ENCODE assay signal across 13 cellular contexts in genomic region chr15:69665641-69666091, GRCh38.
DNase-seq lines count a peak whose midpoint lies in the region; ATAC-seq, FAIRE-seq and TF ChIP-seq lines count a peak whose summit lies in the region.
"Had no signal": no experiment of that assay in that cellular context is flagged by ENCODE, and none has a peak within 500 bp of the region (broad histone marks: within the 10 kb centered on the region; RNA-seq: fewer than 3 reads in every experiment).

No MANE protein-coding gene starts in this region.

- H3K27me3 ChIP-seq in GM23338 (ENCODE audit: insufficient read depth) = no peaks in the 10 kb centered on the region
- no peaks in the 10 kb centered on the region; the same call in 1 of the 2 replicates for H3K27me3 ChIP-seq in SJCRH30
- H3K27me3 ChIP-seq in suprapubic skin = peaks cover 4% of the 10 kb centered on the region
- no peaks in the 10 kb centered on the region for H3K27me3 ChIP-seq in mammary epithelial cell (ENCODE audit: insufficient read depth, low read length)
- H3K27me3 ChIP-seq: vagina had no signal

- H3K27ac ChIP-seq in A549 = no peak overlapping the region
- H3K27ac ChIP-seq in GM23338 (ENCODE audit: low read depth) = no peak overlapping the region
- peak overlapping the region; percentile 8 for H3K27ac ChIP-seq in SJCRH30
- H3K27ac ChIP-seq in suprapubic skin = no peak overlapping the region
- no peak overlapping the region for H3K27ac ChIP-seq in mammary epithelial cell (ENCODE audit: insufficient read depth, low read depth, low read length)
- H3K27ac ChIP-seq: KMS-11, vagina had no signal

- peaks cover 2% of the 10 kb centered on the region for H3K27me3 Mint-ChIP-seq in GM23338 (ENCODE audit: insufficient read depth, low read depth, poor library complexity)

- H3K9me3 ChIP-seq in A549 = no peaks in the 10 kb centered on the region
- H3K9me3 ChIP-seq in SJCRH30 (replicated peaks) = no peaks in the 10 kb centered on the region
- H3K9me3 ChIP-seq in suprapubic skin = no peaks in the 10 kb centered on the region
- no peaks in the 10 kb centered on the region for H3K9me3 ChIP-seq in mammary epithelial cell (replicated peaks; ENCODE audit: insufficient read depth, low read length)
- H3K9me3 ChIP-seq: HAP-1, vagina had no signal

- H3F3A ChIP-seq in GM23338 (replicated peaks; ENCODE audit: low read depth) = no peaks in the 10 kb centered on the region

- intact Hi-C loops in mammary epithelial cell (cut with micrococcal nuclease) = no loop called here

- in situ Hi-C loops in mammary epithelial cell (cut with MboI; ENCODE audit: low sequenced_read_pairs in 2 of 2) = no loop called here

- H3K9ac ChIP-seq in mammary epithelial cell (ENCODE audit: insufficient read depth, low read length) = no peak overlapping the region
- H3K9ac ChIP-seq: KMS-11 had no signal

- TF ChIP-seq POLR2A in A549 (IDR thresholded peaks at IDR 0.05; ENCODE audit: low read length) (no peak), erythroblast (IDR thresholded peaks at IDR 0.05; ENCODE audit: low read length) (peak; percentile 11), suprapubic skin (IDR thresholded peaks at IDR 0.05) (no peak)

- no TSS peak for BruUV-seq in mammary epithelial cell (replicated peaks; lab: Mats Ljungman, UMichigan)

- H4K20me1 ChIP-seq in GM23338 (replicated peaks; ENCODE audit: insufficient read depth) (no peaks in the 10 kb centered on the region), mammary epithelial cell (ENCODE audit: insufficient read depth, low read length) (no peaks in the 10 kb centered on the region)

- H3K79me2 ChIP-seq in GM23338 (replicated peaks; ENCODE audit: insufficient read depth) = no peaks in the 10 kb centered on the region
- no peaks in the 10 kb centered on the region for H3K79me2 ChIP-seq in mammary epithelial cell (ENCODE audit: insufficient read depth, low read length)

- H3K4me3 ChIP-seq in A549 = no peak overlapping the region
- no peak overlapping the region for H3K4me3 ChIP-seq in GM23338
- peak overlapping the region; percentile 16 for H3K4me3 ChIP-seq in SJCRH30
- no peak overlapping the region for H3K4me3 ChIP-seq in suprapubic skin
- H3K4me3 ChIP-seq in mammary epithelial cell (replicated peaks in 1 of 3; ENCODE audit: insufficient read depth in 1 of 3, low read depth in 2 of 3, low read length in 3 of 3) = no peak overlapping the region
- H3K4me3 ChIP-seq: HAP-1, vagina had no signal

- no peak overlapping the region for H3K4me3 Mint-ChIP-seq in GM23338
- H3K4me3 Mint-ChIP-seq: T-helper 2 cell treated with Interferon-gamma antibody and Interleukin-4, amounts not matched to agents 5 μg/mL and 100 μg/mL, for 36 hours had no signal

- CTCF ChIA-PET in A549 (lab: Yijun Ruan, JAX) = no interaction called here
- CTCF ChIA-PET in mammary epithelial cell (lab: Charles Lee; ENCODE audit: low non-redundant PET) = no interaction called here

- POLR2A ChIA-PET in A549 (lab: Yijun Ruan, JAX) = no interaction called here

- H3K27ac Mint-ChIP-seq in GM23338 = no peak overlapping the region

- DNase-seq in A549 (ENCODE audit: low read depth in 1 of 2, low spot score in 1 of 2) (no peak), GM23338 (ENCODE audit: low spot score) (no peak), SJCRH30 (peak; percentile 81 to 84), erythroblast (lab: John Stamatoyannopoulos, UW) (no peak), suprapubic skin (ENCODE audit: low spot score in 2 of 2) (no peak), mammary epithelial cell (no peak), cortex of kidney (lab: John Stamatoyannopoulos, UW) (no peak), kidney glomerular epithelial cell (lab: John Stamatoyannopoulos, UW) (no peak)

- H3K36me3 Mint-ChIP-seq in GM23338 (ENCODE audit: low read depth) = no peaks in the 10 kb centered on the region

- H3K4me1 Mint-ChIP-seq in GM23338 = peaks cover 6% of the 10 kb centered on the region

- TF ChIP-seq EP300 in A549 (IDR thresholded peaks at IDR 0.05) = no peak
- no peak for TF ChIP-seq EP300 in suprapubic skin (IDR thresholded peaks at IDR 0.05)

- no peak for TF ChIP-seq RAD21 in A549 (conservative IDR thresholded peaks at IDR 0.05 in 1 of 2, IDR thresholded peaks at IDR 0.05 in 1 of 2)

- no peaks in the 10 kb centered on the region for H3K9me3 Mint-ChIP-seq in GM23338
- H3K9me3 Mint-ChIP-seq: T-helper 2 cell treated with Interferon-gamma antibody and Interleukin-4, amounts not matched to agents 5 μg/mL and 100 μg/mL, for 36 hours had no signal

- H3K36me3 ChIP-seq in GM23338 (ENCODE audit: insufficient read depth) (no peaks in the 10 kb centered on the region), SJCRH30 (no peaks in the 10 kb centered on the region), suprapubic skin (no peaks in the 10 kb centered on the region), mammary epithelial cell (ENCODE audit: insufficient read depth, low read length) (no peaks in the 10 kb centered on the region)
- H3K36me3 ChIP-seq: HAP-1, vagina had no signal

- TF ChIP-seq CTCF in A549 (IDR thresholded peaks at IDR 0.05) (no peak), GM23338 (conservative IDR thresholded peaks at IDR 0.05; ENCODE audit: low read depth in 2 of 2) (no peak), suprapubic skin (IDR thresholded peaks at IDR 0.05) (no peak), mammary epithelial cell (conservative IDR thresholded peaks at IDR 0.05 in 1 of 2, IDR thresholded peaks at IDR 0.05 in 1 of 2; ENCODE audit: extremely low read depth in 1 of 2, insufficient read depth in 1 of 2, low read depth in 1 of 2, low read length in 2 of 2) (no peak)

- ATAC-seq in A549 (peak; percentile 4 to 26; a peak in 3 of 6 replicates), GM23338 (peak; percentile 43)

- H3K4me1 ChIP-seq in A549 (no peaks in the 10 kb centered on the region), GM23338 (ENCODE audit: insufficient read depth) (no peaks in the 10 kb centered on the region), SJCRH30 (peaks cover 35% of the 10 kb centered on the region), suprapubic skin (peaks cover 31% of the 10 kb centered on the region), mammary epithelial cell (ENCODE audit: insufficient read depth, low read length) (no peaks in the 10 kb centered on the region)
- H3K4me1 ChIP-seq: HAP-1 had no signal

- dilution Hi-C loops in mammary epithelial cell (cut with HindIII; ENCODE audit: low sequenced_read_pairs) = no loop called here

- H3K4me2 ChIP-seq in A549 (no peak overlapping the region), GM23338 (no peak overlapping the region), mammary epithelial cell (ENCODE audit: insufficient read depth, low read depth, low read length) (no peak overlapping the region)
- H3K4me2 ChIP-seq: KMS-11 had no signal

- H3K9me2 ChIP-seq in GM23338 (ENCODE audit: insufficient read depth) = no peaks in the 10 kb centered on the region

- 77% methylated on average over 10 of the region's 10 CpGs for WGBS in A549 (ENCODE audit: missing lambda C conversion rate)
- 61% methylated on average over 4 of the region's 10 CpGs for WGBS in suprapubic skin
- 79% methylated on average over 8 of the region's 10 CpGs for WGBS in mammary epithelial cell (ENCODE audit: low coverage, missing lambda C conversion rate)

- no peak for FAIRE-seq in A549 (lab: Jason Lieb, UNC)
- FAIRE-seq: astrocyte had no signal

- peak overlapping the region; percentile 43; the same call in 1 of the 2 replicates for H2AFZ ChIP-seq in GM23338
- H2AFZ ChIP-seq in mammary epithelial cell (ENCODE audit: low read depth, low read length) = no peak overlapping the region

TF ChIP-seq in A549, 52 proteins besides CTCF, POLR2A, EP300 and RAD21:
- TF ChIP-seq CEBPB (IDR thresholded peaks at IDR 0.05) (no peak), CBX2 (IDR thresholded peaks at IDR 0.05; ENCODE audit: borderline replicate concordance, low read depth) (no peak), HOXB5 (CRISPR knock-in tag; IDR thresholded peaks at IDR 0.05) (no peak), SMC3 (IDR thresholded peaks at IDR 0.05) (no peak), POLR2AphosphoS2 (conservative IDR thresholded peaks at IDR 0.05; ENCODE audit: low read length) (no peak), EHMT2 (IDR thresholded peaks at IDR 0.05; ENCODE audit: low read depth) (no peak)

TF ChIP-seq in GM23338, 12 proteins besides CTCF, POLR2A, EP300 and RAD21 (continues in another document):
- no peak for TF ChIP-seq ETS1 (IDR thresholded peaks at IDR 0.05)

Comparison
In these comparisons a context has a peak if more than half of its experiments do, and no peak if none do; other contexts are left out.
1. DNase-seq: peak in SJCRH30 (2 of 2); none in A549 (0 of 2), GM23338 (single experiment), erythroblast (0 of 2), suprapubic skin (0 of 2), mammary epithelial cell (single experiment), cortex of kidney (single experiment) and kidney glomerular epithelial cell (single experiment).